In genomic region chr4:176433983-176434382, GRCh38 we compare ENCODE assay signal across 26 cellular contexts.
"Had no signal": no experiment of that assay in that cellular context is flagged by ENCODE, and none has a peak within 500 bp of the region (broad histone marks: within the 10 kb centered on the region; RNA-seq: fewer than 3 reads in every experiment).

No MANE protein-coding gene starts in this region.

- H3K27ac ChIP-seq: adrenal gland, coronary artery, dorsolateral prefrontal cortex, left ventricle myocardium inferior, neutrophil, ovary, right lobe of liver, testis, transverse colon, WERI-Rb-1 had no signal

- H3K36me3 ChIP-seq: adrenal gland, heart left ventricle, left ventricle myocardium inferior, neutrophil, ovary, right lobe of liver, transverse colon, WERI-Rb-1 had no signal

- ATAC-seq: activated CD4-positive, CD25-positive, alpha-beta regulatory T cell treated with anti-CD3 and anti-CD28 coated beads, Interleukin-2, amount 50 U/mL, for 24 hours; heart left ventricle; right lobe of liver; stimulated activated naive CD8-positive, alpha-beta T cell treated with anti-CD3 and anti-CD28 coated beads, Interleukin-15, Interleukin-2, amounts not matched to agents 100 U/mL and 50 U/mL, for 24 hours; T-helper 17 cell had no signal

- DNase-seq: activated CD4-positive, alpha-beta T cell treated with anti-CD3 and anti-CD28 coated beads for 48 hours; activated CD4-positive, alpha-beta T cell treated with anti-CD3 and anti-CD28 coated beads, Interleukin-2, amount 50 U/mL, for 48 hours; activated CD8-positive, alpha-beta memory T cell treated with anti-CD3 and anti-CD28 coated beads for 24 hours; activated effector memory CD4-positive, alpha-beta T cell treated with anti-CD3 and anti-CD28 coated beads, Interleukin-2, amount 50 U/mL, for 16 hours; activated naive CD4-positive, alpha-beta T cell treated with anti-CD3 and anti-CD28 coated beads for 36 hours; activated naive CD8-positive, alpha-beta T cell treated with anti-CD3 and anti-CD28 coated beads for 36 hours; activated T-cell treated with anti-CD3 and anti-CD28 coated beads, Interleukin-2, amount 50 U/mL, for 1 hour; adrenal gland; aorta; dorsolateral prefrontal cortex; effector memory CD4-positive, alpha-beta T cell; heart left ventricle; left ventricle myocardium inferior; ovary; right lobe of liver; stimulated activated CD4-positive, alpha-beta T cell treated with anti-CD3 and anti-CD28 coated beads, Interleukin-2, amount 100 ng/mL, for 48 hours; stimulated activated naive CD8-positive, alpha-beta T cell treated with anti-CD3 and anti-CD28 coated beads, Interleukin-15, Interleukin-2, amounts not matched to agents 100 U/mL and 50 U/mL, for 24 hours; T-helper 17 cell; T1000; testis; transverse colon; WERI-Rb-1 had no signal

- H3K4me3 ChIP-seq: adrenal gland, coronary artery, dorsolateral prefrontal cortex, heart left ventricle, left ventricle myocardium inferior, ovary, right lobe of liver, testis, transverse colon had no signal

- H3K27me3 ChIP-seq: adrenal gland, dorsolateral prefrontal cortex, heart left ventricle, neutrophil, ovary, right lobe of liver, testis, transverse colon had no signal

- FAIRE-seq: islet of Langerhans had no signal

- H3K9me3 ChIP-seq: adrenal gland, heart left ventricle, left ventricle myocardium inferior, neutrophil, ovary, right lobe of liver, testis, transverse colon had no signal

- H3K4me1 ChIP-seq: adrenal gland, right lobe of liver, testis, transverse colon had no signal
